Comparison of ENCODE assay signal across 24 cellular contexts in the genomic region with DNA sequence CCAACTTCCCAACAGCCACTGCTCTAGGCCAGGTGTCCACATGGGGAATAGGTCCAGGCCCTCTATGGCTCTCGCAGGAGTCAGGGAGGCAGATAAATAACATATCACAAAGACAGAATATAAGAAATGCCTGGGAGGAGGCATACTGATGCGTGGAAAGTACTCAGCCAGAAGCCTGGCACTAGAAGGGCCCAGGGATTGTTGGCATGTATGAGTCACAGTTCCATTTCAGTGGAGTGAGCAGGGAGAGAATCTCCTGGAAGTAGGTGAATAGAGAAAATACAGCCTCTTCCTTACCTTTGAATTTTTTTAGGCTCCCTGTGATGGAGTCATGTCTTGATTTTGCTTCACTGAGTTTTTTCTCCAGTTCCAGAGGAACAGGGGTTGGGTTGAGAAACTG. TPM values are rescaled to one million over a fixed set of nuclear protein-coding genes. Genes with fewer than 3 reads are reported as not detected.
DNase-seq lines count a peak whose midpoint lies in the region; ATAC-seq, FAIRE-seq and TF ChIP-seq lines count a peak whose summit lies in the region.
"Had no signal": no experiment of that assay in that cellular context is flagged by ENCODE, and none has a peak within 500 bp of the region (broad histone marks: within the 10 kb centered on the region; RNA-seq: fewer than 3 reads in every experiment).

No MANE protein-coding gene starts in this region.

- H3K36me3 ChIP-seq in GM12878 (ENCODE audit: control insufficient read depth in 2 of 2, insufficient read depth in 2 of 2, low read length in 1 of 2), result no peaks in the 10 kb centered on the region
- no peaks in the 10 kb centered on the region for H3K36me3 ChIP-seq in A673 (ENCODE audit: insufficient read depth, low read length, poor library complexity, severe bottlenecking)

- H3K4me2 ChIP-seq in GM12878 (ENCODE audit: control insufficient read depth, insufficient read depth), result no peak overlapping the region
- H3K4me2 ChIP-seq: SK-N-SH had no signal

- no peak overlapping the region for H3K4me3 ChIP-seq in GM12878
- H3K4me3 ChIP-seq in A673 (ENCODE audit: low read depth, low read length, poor library complexity, severe bottlenecking), result no peak overlapping the region

- H3K27me3 ChIP-seq in GM12878 (replicated peaks in 1 of 2; ENCODE audit: control insufficient read depth in 2 of 2, insufficient read depth in 2 of 2, low read length in 1 of 2), result peaks cover 0 to 4% of the 10 kb centered on the region in 2 experiments; a peak in 2 of 4 replicates
- peaks cover 36% of the 10 kb centered on the region for H3K27me3 ChIP-seq in A673 (replicated peaks; ENCODE audit: insufficient read depth, low read depth, low read length, poor library complexity)

- no peaks in the 10 kb centered on the region for H4K20me1 ChIP-seq in GM12878 (ENCODE audit: control insufficient read depth, insufficient read depth)

- no peaks in the 10 kb centered on the region for H3K79me2 ChIP-seq in GM12878 (ENCODE audit: control insufficient read depth, insufficient read depth, low read length)

- TF ChIP-seq RAD21 in GM12878 (IDR thresholded peaks at IDR 0.05; ENCODE audit: insufficient read depth, low read depth, low read length), result no peak

- RAD21 ChIA-PET in GM12878 (lab: Charles Lee; ENCODE audit: unreplicated experiment), result interaction anchor here (0.7 to 9.0 kb wide), 4 partner anchors 15 to 61 kb away, joined by 3 to 333 read pairs (median 4); a partner anchor contains a TSS

- ATAC-seq in GM12878, result no peak
- ATAC-seq: CD8-positive, alpha-beta T cell; HCT116 had no signal

- CTCF ChIA-PET in GM12878 (lab: Yijun Ruan, JAX), result interaction anchor here (6.1 to 6.3 kb wide), 2 partner anchors 17 to 23 kb away, joined by 59 to 96 read pairs; no protein-coding TSS in a partner anchor
- CTCF ChIA-PET in A673 (lab: Charles Lee), result no interaction called here

- in situ Hi-C loops in Caki2 (cut with HindIII; ENCODE audit: low pct_unique_long_range_greater_than_20kb, low sequenced_read_pairs) (no loop called here), GM12878 (cut with MboI) (no loop called here)

- peaks cover 14% of the 10 kb centered on the region for H3K4me1 ChIP-seq in GM12878 (ENCODE audit: control insufficient read depth, insufficient read depth, low read length)
- peaks cover 2% of the 10 kb centered on the region for H3K4me1 ChIP-seq in A673 (ENCODE audit: insufficient read depth, low read length, poor library complexity, severe bottlenecking)

- intact Hi-C loops in GM12878 (cut with micrococcal nuclease; ENCODE audit: unreplicated experiment) (no loop called here), A673 (cut with micrococcal nuclease; ENCODE audit: unreplicated experiment) (loop anchor here (10.0 kb wide), 1 partner anchor 287 kb away; no protein-coding TSS in a partner anchor)

- DNase-seq in Caki2 (ENCODE audit: low read depth), result peak; percentile 49
- peak; percentile 70 for DNase-seq in M059J (ENCODE audit: low read depth)
- DNase-seq in GM12878 (ENCODE audit: low read depth, low spot score), result no peak
- peak; percentile 74 for DNase-seq in kidney glomerular epithelial cell (lab: John Stamatoyannopoulos, UW)
- no peak for DNase-seq in activated gamma-delta T cell (lab: John Stamatoyannopoulos, UW)
- DNase-seq in NCI-H187 (lab: John Stamatoyannopoulos, UW), result no peak
- no peak for DNase-seq in A673 (ENCODE audit: low spot score)
- DNase-seq in NCI-H2029 treated with DMSO at 0.1 percent for 48 hours (lab: John Stamatoyannopoulos, UW), result no peak
- DNase-seq: C1 segment of cervical spinal cord; CD8-positive, alpha-beta T cell; GOT3; MM.1S; NCI-H1048; NCI-H1417 treated with DMSO at 0.1 percent for 48 hours; NCI-H187 treated with DMSO at 0.1 percent for 48 hours; NCI-H2227 treated with DMSO at 0.1 percent for 48 hours; NCI-H524; SIG-M5; SK-N-SH had no signal

- TF ChIP-seq EP300 in GM12878 (IDR thresholded peaks at IDR 0.05; ENCODE audit: borderline replicate concordance in 1 of 2, control insufficient read depth in 1 of 2, low read depth in 2 of 2, low read length in 2 of 2), result no peak

- no peak for FAIRE-seq in GM12878 (lab: Jason Lieb, UNC)
- FAIRE-seq: G401.6, GM18507 had no signal

- H3K9ac ChIP-seq in GM12878 (ENCODE audit: control insufficient read depth, insufficient read depth, low read length), result no peak overlapping the region
- H3K9ac ChIP-seq: SK-N-SH had no signal

- TF ChIP-seq CTCF in GM12878 (IDR thresholded peaks at IDR 0.05 in 2 of 3, conservative IDR thresholded peaks at IDR 0.05 in 1 of 3; ENCODE audit: control insufficient read depth in 2 of 3, extremely low read depth in 1 of 3, insufficient read depth in 1 of 3, low read depth in 3 of 3, low read length in 3 of 3) (no peak), A673 (conservative IDR thresholded peaks at IDR 0.05; ENCODE audit: low read depth, low read length) (no peak)

- WGBS in GM12878 (ENCODE audit: insufficient coverage, insufficient replicate concordance, low lambda C conversion rate, missing lambda C conversion rate), result 89% methylated on average over 2 of the region's 2 CpGs

- SMC1A ChIA-PET in GM12878 (lab: Charles Lee; ENCODE audit: uncharacterized antibody, unreplicated experiment), result interaction anchor here (1.3 to 16.6 kb wide), 2 partner anchors 23 to 60 kb away, joined by 7 to 647 read pairs; a partner anchor contains a TSS

- BruUV-seq in GM12878 (replicated peaks; lab: Mats Ljungman, UMichigan), result no TSS peak
- BruUV-seq in A673 (replicated peaks; lab: Mats Ljungman, UMichigan), result no TSS peak

- H3K9me3 ChIP-seq in GM12878 (replicated peaks; ENCODE audit: control insufficient read depth, insufficient read depth, low read length), result no peaks in the 10 kb centered on the region
- H3K9me3 ChIP-seq in A673 (ENCODE audit: low read depth, low read length, poor library complexity, severe bottlenecking), result no peaks in the 10 kb centered on the region
- H3K9me3 ChIP-seq: SK-N-SH had no signal

- H3K27ac ChIP-seq in GM12878 (ENCODE audit: control insufficient read depth, insufficient read depth), result no peak overlapping the region
- no peak overlapping the region for H3K27ac ChIP-seq in A673 (ENCODE audit: low read depth, low read length, poor library complexity, severe bottlenecking)

- no peak overlapping the region for H2AFZ ChIP-seq in GM12878 (ENCODE audit: control insufficient read depth, low read depth, low read length)

- POLR2A ChIA-PET in GM12878 (lab: Charles Lee), result interaction anchor here (1.0 to 6.3 kb wide), 3 partner anchors 18 to 143 kb away, joined by 4 to 43 read pairs (median 5); no protein-coding TSS in a partner anchor
- POLR2A ChIA-PET in A673 (lab: Charles Lee; ENCODE audit: low non-redundant PET), result no interaction called here

- no peak for TF ChIP-seq POLR2A in GM12878 (IDR thresholded peaks at IDR 0.05; ENCODE audit: low read depth, low read length)

RNA-seq across cellular contexts. Expression of a gene that starts 5.1 kb away (rescaled TPM):
- 0.71 and 3.0 TPM in 2 replicates for total RNA-seq in Caki2 (2014; rRNA removed; shearing (Covaris generic); ENCODE audit: low replicate concordance)
- total RNA-seq in M059J (2014; rRNA removed; shearing (Covaris generic)), result not detected in 2 replicates
- total RNA-seq in GM12878 (2013; cell fraction: nucleolus; rRNA removed), result 8.0 and 9.0 TPM in 2 replicates
- total RNA-seq in GM12878 (2014; rRNA removed) (0.11 and 0.22 TPM in 2 replicates), GM12878 (2014; rRNA removed; fragmentation: Illumina TruSeq; extraction: Trizol) (0.09 and 0.31 TPM in 2 replicates), GM12878 (2021) (0.18 and 0.35 TPM in 2 replicates), A673 (2021) (not detected in 2 replicates)
- polyA plus RNA-seq in GM12878 (2011; ENCODE audit: low read depth), result 0.66 TPM
- polyA plus RNA-seq in GM12878 (2011; rRNA removed) (17.4 and 20.5 TPM in 2 replicates), GM12878 (2014; fragmentation: Illumina TruSeq; extraction: Trizol) (0.47 and 0.57 TPM in 2 replicates), GM12878 (2014; fragmentation: Nextera tagmentation; extraction: Ambion mirVana) (under 1 TPM in 1 of 2 experiments, not detected in 1; 0.09 TPM), GM12878 (2014; rRNA removed) (0.33 and 0.41 TPM in 2 replicates), GM12878 (2016; fragmentation: Nextera tagmentation; extraction: Ambion mirVana) (not detected)
- polyA plus RNA-seq in GM12878 (2011; cell fraction: cytosol; rRNA removed), result 14.1 and 18.0 TPM in 2 replicates
- 34.8 and 44.5 TPM in 2 replicates for polyA plus RNA-seq in GM12878 (2011; cell fraction: nucleus; rRNA removed)
- polyA plus RNA-seq in GM12878 (2012), result 0.13 and 0.16 TPM in 2 replicates
- 14.7 and 16.4 TPM in 2 replicates for polyA minus RNA-seq in GM12878 (2011; rRNA and poly(A)+ RNA removed)
- 5.8 and 7.5 TPM in 2 replicates for polyA minus RNA-seq in GM12878 (2011; cell fraction: cytosol; rRNA and poly(A)+ RNA removed)
- polyA minus RNA-seq in GM12878 (2011; cell fraction: nucleus; rRNA and poly(A)+ RNA removed), result 12.8 and 13.3 TPM in 2 replicates
- total RNA-seq: CD8-positive, alpha-beta T cell had no signal
- polyA plus RNA-seq: IgD-negative memory B cell, SK-N-SH had no signal

RNA-seq across cellular contexts. Expression of a gene that starts 28.2 kb away (rescaled TPM):
- total RNA-seq in Caki2 (2014; rRNA removed; shearing (Covaris generic); ENCODE audit: low replicate concordance), result not detected in 2 replicates
- not detected in 2 replicates for total RNA-seq in M059J (2014; rRNA removed; shearing (Covaris generic))
- not detected in 2 replicates for total RNA-seq in GM12878 (2013; cell fraction: nucleolus; rRNA removed)
- total RNA-seq in GM12878 (2014; rRNA removed) (0.05 TPM in 1 of 2 replicates, not detected in the other), GM12878 (2014; rRNA removed; fragmentation: Illumina TruSeq; extraction: Trizol) (not detected in 2 replicates), GM12878 (2021) (not detected in 2 replicates), A673 (2021) (not detected in 2 replicates)
- polyA plus RNA-seq in GM12878 (2011; ENCODE audit: low read depth), result not detected
- polyA plus RNA-seq in GM12878 (2011; rRNA removed) (not detected in 2 replicates), GM12878 (2014; fragmentation: Illumina TruSeq; extraction: Trizol) (not detected in 2 replicates), GM12878 (2014; fragmentation: Nextera tagmentation; extraction: Ambion mirVana) (not detected), GM12878 (2014; rRNA removed) (not detected in 2 replicates), GM12878 (2016; fragmentation: Nextera tagmentation; extraction: Ambion mirVana) (not detected)
- not detected in 2 replicates for polyA plus RNA-seq in GM12878 (2011; cell fraction: cytosol; rRNA removed)
- not detected in 2 replicates for polyA plus RNA-seq in GM12878 (2011; cell fraction: nucleus; rRNA removed)
- not detected in 2 replicates for polyA plus RNA-seq in GM12878 (2012)
- polyA minus RNA-seq in GM12878 (2011; rRNA and poly(A)+ RNA removed), result not detected in 2 replicates
- not detected in 2 replicates for polyA minus RNA-seq in GM12878 (2011; cell fraction: cytosol; rRNA and poly(A)+ RNA removed)
- polyA minus RNA-seq in GM12878 (2011; cell fraction: nucleus; rRNA and poly(A)+ RNA removed), result not detected in 2 replicates
- total RNA-seq: CD8-positive, alpha-beta T cell; Daoy had no signal
- polyA plus RNA-seq: SK-N-SH had no signal

RNA-seq across cellular contexts. Expression of a gene that starts 32.2 kb away (rescaled TPM):
- not detected in 2 replicates for total RNA-seq in Caki2 (2014; rRNA removed; shearing (Covaris generic); ENCODE audit: low replicate concordance)
- 0.20 TPM in 1 of 2 replicates, not detected in the other for total RNA-seq in M059J (2014; rRNA removed; shearing (Covaris generic))
- not detected in 2 replicates for total RNA-seq in GM12878 (2013; cell fraction: nucleolus; rRNA removed)
- total RNA-seq in GM12878 (2014; rRNA removed) (not detected in 2 replicates), GM12878 (2014; rRNA removed; fragmentation: Illumina TruSeq; extraction: Trizol) (not detected in 2 replicates), GM12878 (2021) (not detected in 2 replicates), A673 (2021) (not detected in 2 replicates)
- polyA plus RNA-seq in GM12878 (2011; ENCODE audit: low read depth), result 0.25 TPM
- polyA plus RNA-seq in GM12878 (2011; rRNA removed) (not detected in 2 replicates), GM12878 (2014; fragmentation: Illumina TruSeq; extraction: Trizol) (not detected in 2 replicates), GM12878 (2014; fragmentation: Nextera tagmentation; extraction: Ambion mirVana) (not detected), GM12878 (2014; rRNA removed) (0.04 TPM in 1 of 2 replicates, not detected in the other), GM12878 (2016; fragmentation: Nextera tagmentation; extraction: Ambion mirVana) (under 1 TPM in 1 of 2 experiments, not detected in 1; 0.11 TPM)
- polyA plus RNA-seq in GM12878 (2011; cell fraction: cytosol; rRNA removed), result not detected in 2 replicates
- not detected in 2 replicates for polyA plus RNA-seq in GM12878 (2011; cell fraction: nucleus; rRNA removed)
- 0.31 and 0.50 TPM in 2 replicates for polyA plus RNA-seq in GM12878 (2012)
- not detected in 2 replicates for polyA minus RNA-seq in GM12878 (2011; rRNA and poly(A)+ RNA removed)
- polyA minus RNA-seq in GM12878 (2011; cell fraction: cytosol; rRNA and poly(A)+ RNA removed), result not detected in 2 replicates
- polyA minus RNA-seq in GM12878 (2011; cell fraction: nucleus; rRNA and poly(A)+ RNA removed), result not detected in 2 replicates
- total RNA-seq: CD8-positive, alpha-beta T cell had no signal
- polyA plus RNA-seq: IgD-negative memory B cell, SK-N-SH had no signal

RNA-seq across cellular contexts. Expression of a gene that starts 40.8 kb away (rescaled TPM):
- total RNA-seq in Caki2 (2014; rRNA removed; shearing (Covaris generic); ENCODE audit: low replicate concordance), result 66.9 and 98.8 TPM in 2 replicates
- total RNA-seq in M059J (2014; rRNA removed; shearing (Covaris generic)), result 105 and 112 TPM in 2 replicates
- 8.2 and 10.4 TPM in 2 replicates for total RNA-seq in GM12878 (2013; cell fraction: nucleolus; rRNA removed)
- total RNA-seq in GM12878 (2014; rRNA removed) (27.4 and 32.9 TPM in 2 replicates), GM12878 (2014; rRNA removed; fragmentation: Illumina TruSeq; extraction: Trizol) (24.3 and 27.8 TPM in 2 replicates), GM12878 (2021) (28.7 and 28.8 TPM in 2 replicates), A673 (2021) (46.2 and 46.8 TPM in 2 replicates)
- polyA plus RNA-seq in GM12878 (2011; ENCODE audit: low read depth), result 19.9 TPM
- polyA plus RNA-seq in GM12878 (2011; rRNA removed) (48.0 and 56.1 TPM in 2 replicates), GM12878 (2014; fragmentation: Illumina TruSeq; extraction: Trizol) (48.9 and 54.3 TPM in 2 replicates), GM12878 (2014; fragmentation: Nextera tagmentation; extraction: Ambion mirVana) (10 to 100 TPM; 12.6 to 13.4 TPM), GM12878 (2014; rRNA removed) (33.5 and 38.2 TPM in 2 replicates), GM12878 (2016; fragmentation: Nextera tagmentation; extraction: Ambion mirVana) (10 to 100 TPM; 46.2 TPM)
- 40.0 and 49.5 TPM in 2 replicates for polyA plus RNA-seq in GM12878 (2011; cell fraction: cytosol; rRNA removed)
- polyA plus RNA-seq in GM12878 (2011; cell fraction: nucleus; rRNA removed), result 22.5 and 26.5 TPM in 2 replicates
- polyA plus RNA-seq in GM12878 (2012), result 26.6 and 30.0 TPM in 2 replicates
- 20.4 and 27.6 TPM in 2 replicates for polyA minus RNA-seq in GM12878 (2011; rRNA and poly(A)+ RNA removed)
- 9.2 and 12.0 TPM in 2 replicates for polyA minus RNA-seq in GM12878 (2011; cell fraction: cytosol; rRNA and poly(A)+ RNA removed)
- 8.3 and 10.7 TPM in 2 replicates for polyA minus RNA-seq in GM12878 (2011; cell fraction: nucleus; rRNA and poly(A)+ RNA removed)

RNA-seq across cellular contexts. Expression of a gene that starts 46.7 kb away (rescaled TPM):
- 33.2 and 52.3 TPM in 2 replicates for total RNA-seq in Caki2 (2014; rRNA removed; shearing (Covaris generic); ENCODE audit: low replicate concordance)
- total RNA-seq in M059J (2014; rRNA removed; shearing (Covaris generic)), result 34.4 and 47.3 TPM in 2 replicates
- 8.0 and 8.2 TPM in 2 replicates for total RNA-seq in GM12878 (2013; cell fraction: nucleolus; rRNA removed)
- total RNA-seq in GM12878 (2014; rRNA removed) (61.9 and 66.5 TPM in 2 replicates), GM12878 (2014; rRNA removed; fragmentation: Illumina TruSeq; extraction: Trizol) (62.7 and 63.0 TPM in 2 replicates), GM12878 (2021) (47.4 and 50.6 TPM in 2 replicates), A673 (2021) (30.9 and 34.2 TPM in 2 replicates)
- 29.7 TPM for polyA plus RNA-seq in GM12878 (2011; ENCODE audit: low read depth)
- polyA plus RNA-seq in GM12878 (2011; rRNA removed) (60.5 and 88.9 TPM in 2 replicates), GM12878 (2014; fragmentation: Illumina TruSeq; extraction: Trizol) (30.7 and 54.0 TPM in 2 replicates), GM12878 (2014; fragmentation: Nextera tagmentation; extraction: Ambion mirVana) (100 to 1,000 TPM; 154 to 160 TPM), GM12878 (2014; rRNA removed) (59.9 and 67.5 TPM in 2 replicates), GM12878 (2016; fragmentation: Nextera tagmentation; extraction: Ambion mirVana) (100 to 1,000 TPM in 1 of 2 experiments, 10 to 100 TPM in 1; 99.5 to 108 TPM)
- 97.4 and 113 TPM in 2 replicates for polyA plus RNA-seq in GM12878 (2011; cell fraction: cytosol; rRNA removed)
- polyA plus RNA-seq in GM12878 (2011; cell fraction: nucleus; rRNA removed), result 67.2 and 79.1 TPM in 2 replicates
- 44.1 and 52.3 TPM in 2 replicates for polyA plus RNA-seq in GM12878 (2012)
- polyA minus RNA-seq in GM12878 (2011; rRNA and poly(A)+ RNA removed), result 29.6 and 32.1 TPM in 2 replicates
- 4.9 and 5.8 TPM in 2 replicates for polyA minus RNA-seq in GM12878 (2011; cell fraction: cytosol; rRNA and poly(A)+ RNA removed)
- polyA minus RNA-seq in GM12878 (2011; cell fraction: nucleus; rRNA and poly(A)+ RNA removed), result 10.9 and 13.3 TPM in 2 replicates

Comparison
In these comparisons a context has a peak if more than half of its experiments do, and no peak if none do; other contexts are left out.
1. DNase-seq: peak in Caki2 (single experiment), M059J (single experiment) and kidney glomerular epithelial cell (single experiment); none in GM12878 (single experiment), activated gamma-delta T cell (single experiment), NCI-H187 (0 of 2), A673 (single experiment) and NCI-H2029 treated with DMSO at 0.1 percent for 48 hours (single experiment).